In the genomic region with DNA sequence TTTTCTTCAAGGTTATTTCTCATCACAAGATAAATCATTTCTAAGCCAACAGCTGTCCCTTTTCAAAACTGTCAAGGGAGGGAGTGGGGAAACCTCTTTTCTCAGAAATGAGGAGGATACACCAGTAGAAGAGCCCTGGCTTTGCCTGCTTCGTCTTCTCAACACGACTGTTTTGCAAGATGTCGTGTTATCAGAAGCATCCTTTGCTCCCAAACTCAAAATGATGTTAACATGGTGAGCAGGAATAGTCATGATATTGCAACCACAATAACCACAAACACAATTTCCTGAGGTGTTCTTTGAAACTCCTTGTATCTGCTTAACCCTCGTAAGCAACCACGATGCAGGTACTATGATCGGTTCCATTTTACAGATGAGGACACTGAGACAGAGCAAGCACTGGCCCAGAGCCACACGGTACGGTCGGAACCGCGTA, we compare ENCODE assay signal across 12 cellular contexts.
A peak's percentile ranks its signal among the peaks of the same experiment; 100 is the strongest.
DNase-seq lines count a peak whose midpoint lies in the region; ATAC-seq and TF ChIP-seq lines count a peak whose summit lies in the region.
"Had no signal": no experiment of that assay in that cellular context is flagged by ENCODE, and none has a peak within 500 bp of the region (broad histone marks: within the 10 kb centered on the region; RNA-seq: fewer than 3 reads in every experiment).

No MANE protein-coding gene starts in this region.

- intact Hi-C loops in A673 (cut with micrococcal nuclease; ENCODE audit: unreplicated experiment) (loop anchor here (10.0 kb wide), 1 partner anchor 185 kb away; no protein-coding TSS in a partner anchor), IMR-90 (cut with micrococcal nuclease) (loop anchor here (5.0 kb wide), 3 partner anchors 52 to 252 kb away; partner anchors contain the start of gene ADCY9)

- CTCF ChIA-PET in A673 (lab: Charles Lee) (no interaction called here), IMR-90 (lab: Yijun Ruan, JAX) (no interaction called here)

- H3K4me3 Mint-ChIP-seq in brain, result peak overlapping the region in 2 of 5 experiments; percentile 27 to 50
- H3K4me3 Mint-ChIP-seq: CD4-positive, CD25-positive, alpha-beta regulatory T cell; H9 had no signal

- H3K9me1 ChIP-seq in IMR-90 (ENCODE audit: insufficient read depth, low read length), result peaks cover 23% of the 10 kb centered on the region

- dilution Hi-C loops in IMR-90 (cut with HindIII; ENCODE audit: low sequenced_read_pairs, unreplicated experiment), result no loop called here

- no peaks in the 10 kb centered on the region for H3K27me3 Mint-ChIP-seq in brain
- H3K27me3 Mint-ChIP-seq: CD4-positive, CD25-positive, alpha-beta regulatory T cell had no signal

- H3K4me1 Mint-ChIP-seq in brain, result peaks cover 30% of the 10 kb centered on the region

- H2AK5ac ChIP-seq in IMR-90 (ENCODE audit: low read depth, low read length), result peak overlapping the region; percentile 41

- H3K14ac ChIP-seq in IMR-90 (replicated peaks; ENCODE audit: low read depth, low read length), result peak overlapping the region; percentile 57

- no peak overlapping the region; the same call in 1 of the 2 replicates for H3K9ac ChIP-seq in IMR-90 (ENCODE audit: low read depth, low read length)
- no peak overlapping the region for H3K9ac ChIP-seq in muscle layer of colon (ENCODE audit: low read length)

- H2AFZ ChIP-seq in IMR-90 (replicated peaks; ENCODE audit: low read length, poor library complexity), result no peak overlapping the region

- H3K9me3 Mint-ChIP-seq in brain, result no peaks in the 10 kb centered on the region
- H3K9me3 Mint-ChIP-seq: CD4-positive, CD25-positive, alpha-beta regulatory T cell; H9 had no signal

- H3K23ac ChIP-seq in IMR-90 (ENCODE audit: low read depth, low read length), result peak overlapping the region; percentile 86

- H3K36me3 Mint-ChIP-seq in brain, result no peaks in the 10 kb centered on the region
- H3K36me3 Mint-ChIP-seq: CD4-positive, CD25-positive, alpha-beta regulatory T cell had no signal

- POLR2A ChIA-PET in A673 (lab: Charles Lee; ENCODE audit: low non-redundant PET) (no interaction called here), IMR-90 (lab: Charles Lee; ENCODE audit: unreplicated experiment) (no interaction called here)

- peak overlapping the region; percentile 48 for H2BK120ac ChIP-seq in IMR-90 (ENCODE audit: low read depth, low read length)

- H3K27ac ChIP-seq in A673 (ENCODE audit: low read depth, low read length, poor library complexity, severe bottlenecking) (peak overlapping the region; percentile 89), IMR-90 (ENCODE audit: insufficient read depth, low read length) (peak overlapping the region; percentile 90; the same call in 1 of the 2 replicates), muscle layer of colon (ENCODE audit: low read depth, low read length) (peak overlapping the region; percentile 52), upper lobe of left lung (no peak overlapping the region)
- H3K27ac ChIP-seq: pancreas had no signal

- H4K5ac ChIP-seq in IMR-90 (ENCODE audit: low read depth, low read length), result peak overlapping the region; percentile 80

- H3K9me3 ChIP-seq in A673 (ENCODE audit: low read depth, low read length, poor library complexity, severe bottlenecking) (no peaks in the 10 kb centered on the region), IMR-90 (ENCODE audit: control insufficient read depth, insufficient read depth, low read length) (no peaks in the 10 kb centered on the region), muscle layer of colon (ENCODE audit: low read length) (no peaks in the 10 kb centered on the region), upper lobe of left lung (no peaks in the 10 kb centered on the region)
- H3K9me3 ChIP-seq: pancreas had no signal

- peak overlapping the region in 1 of 2 experiments; percentile 33; a peak in 2 of 4 replicates for H4K8ac ChIP-seq in IMR-90 (ENCODE audit: low read depth in 2 of 2, low read length in 2 of 2)

- peak overlapping the region; percentile 29; the same call in 1 of the 2 replicates for H3K4ac ChIP-seq in IMR-90 (ENCODE audit: low read depth, low read length)

- H3K4me2 ChIP-seq in IMR-90 (ENCODE audit: low read depth, low read length), result peak overlapping the region; percentile 38

- TF ChIP-seq POLR2A in IMR-90 (IDR thresholded peaks at IDR 0.05; ENCODE audit: low read depth, low read length) (no peak), upper lobe of left lung (IDR thresholded peaks at IDR 0.05) (no peak)

- H3K27ac Mint-ChIP-seq in brain, result peak overlapping the region; percentile 51 to 94 (median 86)
- H3K27ac Mint-ChIP-seq: CD4-positive, CD25-positive, alpha-beta regulatory T cell had no signal

- H3K4me1 ChIP-seq in A673 (ENCODE audit: insufficient read depth, low read length, poor library complexity, severe bottlenecking), result peaks cover 30% of the 10 kb centered on the region
- H3K4me1 ChIP-seq in IMR-90 (ENCODE audit: control insufficient read depth, insufficient read depth, low read length), result peaks cover 19% of the 10 kb centered on the region
- H3K4me1 ChIP-seq in muscle layer of colon (ENCODE audit: insufficient read depth, low read length), result peaks cover 5% of the 10 kb centered on the region
- H3K4me1 ChIP-seq in upper lobe of left lung, result peaks cover 5 to 11% (median 5%) of the 10 kb centered on the region in 4 donors
- H3K4me1 ChIP-seq: pancreas had no signal

- no peak for TF ChIP-seq CTCF in A673 (conservative IDR thresholded peaks at IDR 0.05; ENCODE audit: low read depth, low read length)
- TF ChIP-seq CTCF in IMR-90 (conservative IDR thresholded peaks at IDR 0.05; ENCODE audit: low read depth, low read length), result no peak
- TF ChIP-seq CTCF in brain (conservative IDR thresholded peaks at IDR 0.05), result no peak
- no peak for TF ChIP-seq CTCF in GM13977 (IDR thresholded peaks at IDR 0.05; ENCODE audit: extremely low read depth, insufficient read depth, missing control alignments)
- no peak for TF ChIP-seq CTCF in upper lobe of left lung (IDR thresholded peaks at IDR 0.05)

- TF ChIP-seq EP300 in upper lobe of left lung (IDR thresholded peaks at IDR 0.05), result no peak

- H3K27me3 ChIP-seq in A673 (replicated peaks; ENCODE audit: insufficient read depth, low read depth, low read length, poor library complexity), result no peaks in the 10 kb centered on the region
- no peaks in the 10 kb centered on the region for H3K27me3 ChIP-seq in IMR-90 (ENCODE audit: control insufficient read depth, insufficient read depth, low read length)
- no peaks in the 10 kb centered on the region for H3K27me3 ChIP-seq in muscle layer of colon (ENCODE audit: control insufficient read depth in 1 of 2, insufficient read depth in 2 of 2, low read length in 2 of 2)
- no peaks in the 10 kb centered on the region for H3K27me3 ChIP-seq in upper lobe of left lung
- H3K27me3 ChIP-seq: pancreas had no signal

- no peak overlapping the region for H2BK15ac ChIP-seq in IMR-90 (ENCODE audit: low read depth, low read length)

- no peak for TF ChIP-seq RAD21 in IMR-90 (IDR thresholded peaks at IDR 0.05; ENCODE audit: low read length)

- peak overlapping the region; percentile 76 for H2BK5ac ChIP-seq in IMR-90 (ENCODE audit: low read depth, low read length, poor library complexity, severe bottlenecking)

- 95% methylated on average over 8 of the region's 11 CpGs; no CpG with 5 or more reads in 1 of the 2 experiments for WGBS in IMR-90 (ENCODE audit: extremely low coverage in 2 of 2, insufficient read length in 1 of 2), 2 experiments
- 74 to 81% methylated on average over 11 of the region's 11 CpGs for WGBS in upper lobe of left lung, 2 donors

- H3K4me3 ChIP-seq in A673 (ENCODE audit: low read depth, low read length, poor library complexity, severe bottlenecking) (no peak overlapping the region), IMR-90 (ENCODE audit: insufficient read depth, low read depth, low read length) (no peak overlapping the region), muscle layer of colon (ENCODE audit: low read depth in 1 of 2, low read length in 2 of 2) (no peak overlapping the region), upper lobe of left lung (no peak overlapping the region)
- H3K4me3 ChIP-seq: pancreas had no signal

- H3K79me1 ChIP-seq in IMR-90 (ENCODE audit: low read depth in 1 of 2, low read length in 2 of 2), result peaks cover 10 to 73% of the 10 kb centered on the region in 2 experiments; a peak in 2 of 4 replicates

- DNase-seq in A673 (ENCODE audit: low spot score) (no peak), IMR-90 (peak; percentile 50), GM13977 (ENCODE audit: low spot score) (no peak), NCI-H446 treated with DMSO at 0.1 percent for 48 hours (lab: John Stamatoyannopoulos, UW) (no peak), upper lobe of left lung (no peak), kidney tubule cell (ENCODE audit: low spot score) (no peak)
- DNase-seq: H9; stimulated activated CD4-positive, alpha-beta T cell treated with anti-CD3 and anti-CD28 coated beads, Interleukin-4, amount 100 ng/mL, for 4 hours had no signal

- H3K18ac ChIP-seq in IMR-90 (ENCODE audit: low read depth, low read length), result peak overlapping the region; percentile 76

- ATAC-seq in IMR-90 (ENCODE audit: low read depth), result peak; percentile 21; the same call in 1 of the 2 replicates
- ATAC-seq in upper lobe of left lung (ENCODE audit: low FRiP score in 2 of 2), result no peak

- H4K91ac ChIP-seq in IMR-90 (ENCODE audit: insufficient read depth, low read depth, low read length), result peak overlapping the region; percentile 59

- peak overlapping the region; percentile 30; the same call in 1 of the 2 replicates for H3K56ac ChIP-seq in IMR-90 (ENCODE audit: extremely low read depth, insufficient read depth, low read length)

- in situ Hi-C loops in IMR-90 (cut with MboI; ENCODE audit: low sequenced_read_pairs), result no loop called here
- in situ Hi-C loops in GM13977 (cut with MboI; ENCODE audit: low pct_unique_long_range_greater_than_20kb, low sequenced_read_pairs, unreplicated experiment), result no loop called here

- no peaks in the 10 kb centered on the region for H3K36me3 ChIP-seq in A673 (ENCODE audit: insufficient read depth, low read length, poor library complexity, severe bottlenecking)
- 0 out of 2 replicates have a peak, but pooled peaks cover 2% of the 10 kb centered on the region for H3K36me3 ChIP-seq in IMR-90 (ENCODE audit: control insufficient read depth, insufficient read depth, low read length)
- no peaks in the 10 kb centered on the region for H3K36me3 ChIP-seq in muscle layer of colon (ENCODE audit: insufficient read depth, low read length)
- H3K36me3 ChIP-seq in upper lobe of left lung, result peaks cover 0 to 4% (median 0%) of the 10 kb centered on the region in 4 donors
- H3K36me3 ChIP-seq: pancreas had no signal

- peak overlapping the region; percentile 60 for H2AK9ac ChIP-seq in IMR-90 (replicated peaks; ENCODE audit: low read depth, low read length, poor library complexity)

- no TSS peak for BruUV-seq in A673 (replicated peaks; lab: Mats Ljungman, UMichigan)
- BruUV-seq in IMR-90 (replicated peaks; lab: Mats Ljungman, UMichigan), result no TSS peak

- H2BK20ac ChIP-seq in IMR-90 (ENCODE audit: low read depth, low read length), result peak overlapping the region; percentile 48

- H4K20me1 ChIP-seq in IMR-90 (ENCODE audit: insufficient read depth, low read length), result peaks cover 8% of the 10 kb centered on the region

TF ChIP-seq in IMR-90, 13 proteins besides CTCF, POLR2A, EP300 and RAD21:
- TF ChIP-seq CEBPB (IDR thresholded peaks at IDR 0.05; ENCODE audit: low read depth, low read length), result 0 out of 2 replicates have a peak, but pooled peaks have one; percentile 20
- TF ChIP-seq MAZ (IDR thresholded peaks at IDR 0.05; ENCODE audit: borderline replicate concordance, low read depth, low read length), result 0 out of 2 replicates have a peak, but pooled peaks have one; percentile 8
- no peak for TF ChIP-seq MXI1 (IDR thresholded peaks at IDR 0.05; ENCODE audit: borderline replicate concordance, low read depth, low read length)

Comparison
In these comparisons a context has a peak if more than half of its experiments do, and no peak if none do; other contexts are left out.
1. H3K27ac ChIP-seq: peak in A673 (single experiment), IMR-90 (single experiment) and muscle layer of colon (single experiment); none in upper lobe of left lung (0 of 4).